In the genomic region with DNA sequence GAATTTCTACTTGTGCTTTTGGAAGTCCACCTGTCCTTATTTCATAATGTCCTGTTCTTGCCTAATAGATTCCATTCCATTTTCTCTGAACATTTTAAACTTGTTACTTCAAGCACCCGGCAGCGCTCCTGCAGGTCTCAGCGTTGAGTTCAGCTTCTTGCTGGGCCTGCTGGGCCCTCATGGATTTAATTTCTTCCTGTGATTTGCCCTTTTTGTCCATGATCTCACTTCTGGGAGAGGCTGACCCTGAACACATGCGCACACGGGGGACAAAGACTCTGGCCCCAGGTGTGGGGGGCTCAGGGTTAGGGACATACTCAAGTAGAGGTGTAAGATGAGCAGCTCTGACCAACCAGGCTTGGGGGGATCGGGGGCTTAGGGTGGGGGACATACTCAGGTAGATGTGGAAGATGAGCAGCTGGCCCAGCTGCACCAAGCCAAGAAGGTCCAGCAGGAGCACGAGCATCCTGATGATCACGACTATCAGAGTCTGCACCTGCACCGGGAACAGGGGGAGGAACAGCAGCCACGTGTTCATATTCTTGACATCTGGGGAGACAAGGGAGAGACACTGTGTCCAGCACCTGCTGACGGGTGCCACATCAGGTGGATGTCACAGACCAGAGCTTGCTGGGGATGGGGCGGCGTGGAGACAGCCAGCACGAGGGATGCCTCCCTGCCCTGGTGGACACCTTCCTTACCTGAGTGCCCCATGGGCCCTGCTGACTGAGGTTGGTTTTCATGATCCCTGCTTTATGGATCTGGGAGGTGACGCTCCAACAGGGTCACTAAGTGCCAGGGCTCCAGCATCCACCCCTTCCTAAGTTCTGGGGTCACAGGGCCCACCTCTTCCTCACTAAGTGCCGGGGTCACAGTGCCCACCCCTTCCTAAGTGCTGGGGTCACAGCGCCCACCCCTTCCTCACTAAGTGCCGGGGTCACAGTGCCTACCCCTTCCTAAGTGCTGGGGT, we compare ENCODE assay signal across 5 cellular contexts. TPM values are rescaled to one million over a fixed set of nuclear protein-coding genes. Genes with fewer than 3 reads are reported as not detected.
"Had no signal": no experiment of that assay in that cellular context is flagged by ENCODE, and none has a peak within 500 bp of the region (broad histone marks: within the 10 kb centered on the region; RNA-seq: fewer than 3 reads in every experiment).

No MANE protein-coding gene starts in this region.

RNA-seq across cellular contexts. Expression of a gene that starts 36.2 kb away (rescaled TPM):
- total RNA-seq: activated CD4-positive, alpha-beta T cell treated with anti-CD3 and anti-CD28 coated beads, Interleukin-2, amount 10 ng/mL, durations not matched to agents 24 days and 14 days; activated naive CD4-positive, alpha-beta T cell treated with anti-CD3 and anti-CD28 coated beads for 36 hours; MCF 10A had no signal
- polyA plus RNA-seq: IgD-negative memory B cell had no signal

RNA-seq across cellular contexts. Expression of a gene that starts 55.1 kb away (rescaled TPM):
- total RNA-seq: activated CD4-positive, alpha-beta T cell treated with anti-CD3 and anti-CD28 coated beads, Interleukin-2, amount 10 ng/mL, durations not matched to agents 24 days and 14 days; OCI-LY7 had no signal
- polyA plus RNA-seq: IgD-negative memory B cell had no signal
